Comparison of ENCODE assay signal across 8 cellular contexts in genomic region chr13:41352935-41353801, GRCh38. TPM values are rescaled to one million over a fixed set of nuclear protein-coding genes. Genes with fewer than 3 reads are reported as not detected.
DNase-seq lines count a peak whose midpoint lies in the region; ATAC-seq and TF ChIP-seq lines count a peak whose summit lies in the region.

No MANE protein-coding gene starts in this region.

- H2AFZ ChIP-seq in neural cell (ENCODE audit: low read depth, low read length), result no peak overlapping the region

- no peak overlapping the region for H3K4me3 ChIP-seq in BJ (ENCODE audit: low read depth, low read length)
- no peak overlapping the region for H3K4me3 ChIP-seq in neural cell (ENCODE audit: low read length)

- H3K9me3 Mint-ChIP-seq in activated CD8-positive, alpha-beta memory T cell treated with anti-CD3 and anti-CD28 coated beads, Interleukin-2, amount 10 ng/mL, durations not matched to agents 7 days and 5 days (ENCODE audit: low read depth), result no peaks in the 10 kb centered on the region

- H3K4me2 ChIP-seq in neural cell (ENCODE audit: low read length), result no peak overlapping the region

- no peaks in the 10 kb centered on the region for H3F3A ChIP-seq in neural cell (ENCODE audit: insufficient read depth, low read length, poor library complexity, severe bottlenecking)

- H4K20me1 ChIP-seq in neural cell (ENCODE audit: insufficient read depth), result no peaks in the 10 kb centered on the region

- no peaks in the 10 kb centered on the region for H3K9me2 ChIP-seq in neural cell (ENCODE audit: insufficient read depth, low read length)

- peaks cover 26% of the 10 kb centered on the region for H3K36me3 Mint-ChIP-seq in activated CD8-positive, alpha-beta memory T cell treated with anti-CD3 and anti-CD28 coated beads, Interleukin-2, amount 10 ng/mL, durations not matched to agents 7 days and 5 days

- TF ChIP-seq CTCF in BJ (IDR thresholded peaks at IDR 0.05; ENCODE audit: insufficient read depth, low read depth, low read length) (peak; percentile 77), neural cell (IDR thresholded peaks at IDR 0.05; ENCODE audit: poor library complexity, severe bottlenecking) (peak; percentile 81)

- peaks cover 31% of the 10 kb centered on the region for H3K4me1 Mint-ChIP-seq in activated CD8-positive, alpha-beta memory T cell treated with anti-CD3 and anti-CD28 coated beads, Interleukin-2, amount 10 ng/mL, durations not matched to agents 7 days and 5 days

- DNase-seq in BJ (ENCODE audit: low read depth) (peak; percentile 16), NCI-H526 (lab: John Stamatoyannopoulos, UW) (peak; percentile 2 to 42), erythroblast (lab: John Stamatoyannopoulos, UW) (peak; percentile 61 to 76), NCI-H446 treated with DMSO at 0.1 percent for 48 hours (lab: John Stamatoyannopoulos, UW) (no peak), NCI-H1436 treated with DMSO at 0.1 percent for 48 hours (lab: John Stamatoyannopoulos, UW) (no peak)
- peak; percentile 68 for DNase-seq in activated CD8-positive, alpha-beta memory T cell treated with anti-CD3 and anti-CD28 coated beads, Interleukin-2, amount 10 ng/mL, durations not matched to agents 7 days and 5 days

- no peak for TF ChIP-seq POLR2A in erythroblast (IDR thresholded peaks at IDR 0.05; ENCODE audit: low read length)

- no peaks in the 10 kb centered on the region for H3K9me3 ChIP-seq in neural cell (ENCODE audit: low read length)

- peak overlapping the region; percentile 80 for H3K27ac Mint-ChIP-seq in activated CD8-positive, alpha-beta memory T cell treated with anti-CD3 and anti-CD28 coated beads, Interleukin-2, amount 10 ng/mL, durations not matched to agents 7 days and 5 days

- H3K36me3 ChIP-seq in BJ (ENCODE audit: control insufficient read depth, insufficient read depth, low read length) (0 out of 2 replicates have a peak, but pooled peaks cover 1% of the 10 kb centered on the region), neural cell (ENCODE audit: insufficient read depth, low read length) (no peaks in the 10 kb centered on the region)

- TF ChIP-seq EP300 in neural cell (conservative IDR thresholded peaks at IDR 0.05; ENCODE audit: poor library complexity, severe bottlenecking), result no peak

- TF ChIP-seq RAD21 in neural cell (conservative IDR thresholded peaks at IDR 0.05), result peak; percentile 73

- no peak overlapping the region for H3K9ac ChIP-seq in neural cell (ENCODE audit: low read length)

- CTCF ChIA-PET in BJ (lab: Yijun Ruan, JAX), result interaction anchor here (0.8 to 1.6 kb wide), 6 partner anchors 11 to 305 kb away, joined by 3 to 8 read pairs (median 4); no protein-coding TSS in a partner anchor
- CTCF ChIA-PET in activated CD8-positive, alpha-beta memory T cell treated with anti-CD3 and anti-CD28 coated beads, Interleukin-2, amount 10 ng/mL, durations not matched to agents 7 days and 5 days (lab: Charles Lee), result interaction anchor here (1.0 to 1.3 kb wide), 3 partner anchors 9 to 300 kb away, joined by 3 to 7 read pairs (median 3); no protein-coding TSS in a partner anchor

- H3K27me3 Mint-ChIP-seq in activated CD8-positive, alpha-beta memory T cell treated with anti-CD3 and anti-CD28 coated beads, Interleukin-2, amount 10 ng/mL, durations not matched to agents 7 days and 5 days, result no peaks in the 10 kb centered on the region

- no peak overlapping the region for H3K4me3 Mint-ChIP-seq in activated CD8-positive, alpha-beta memory T cell treated with anti-CD3 and anti-CD28 coated beads, Interleukin-2, amount 10 ng/mL, durations not matched to agents 7 days and 5 days

- no peaks in the 10 kb centered on the region for H3K27me3 ChIP-seq in BJ (ENCODE audit: control insufficient read depth, insufficient read depth, low read length)
- H3K27me3 ChIP-seq in neural cell (ENCODE audit: insufficient read depth, low read depth, low read length), result no peaks in the 10 kb centered on the region

- H3K27ac ChIP-seq in neural cell (ENCODE audit: low read length), result no peak overlapping the region

- POLR2A ChIA-PET in BJ (lab: Charles Lee), result no interaction called here

- ATAC-seq in GM19351 (IDR thresholded peaks at IDR 0.05; ENCODE audit: unreplicated experiment), result peak; percentile 51
- peak; percentile 76 for ATAC-seq in activated CD8-positive, alpha-beta memory T cell treated with anti-CD3 and anti-CD28 coated beads, Interleukin-2, amount 10 ng/mL, durations not matched to agents 7 days and 5 days

- no peaks in the 10 kb centered on the region for H3K79me2 ChIP-seq in neural cell (replicated peaks; ENCODE audit: insufficient read depth, low read length)

TF ChIP-seq in neural cell, 6 proteins besides CTCF, POLR2A, EP300 and RAD21:
- TF ChIP-seq SMC3 (conservative IDR thresholded peaks at IDR 0.05; ENCODE audit: poor library complexity), result peak; percentile 78
- TF ChIP-seq MXI1 (conservative IDR thresholded peaks at IDR 0.05; ENCODE audit: poor library complexity, severe bottlenecking), result no peak

RNA-seq across cellular contexts. Expression of gene NAA16, which starts 42.1 kb away (rescaled TPM):
- polyA plus RNA-seq in BJ (2011; rRNA removed), result 4.8 and 9.1 TPM in 2 replicates
- polyA minus RNA-seq in BJ (2011; rRNA and poly(A)+ RNA removed), result 4.0 and 5.2 TPM in 2 replicates
- 10 to 100 TPM; 27.8 to 27.9 TPM for total RNA-seq in activated CD8-positive, alpha-beta memory T cell treated with anti-CD3 and anti-CD28 coated beads, Interleukin-2, amount 10 ng/mL, durations not matched to agents 7 days and 5 days
- 49.7 and 57.0 TPM in 2 replicates for polyA plus RNA-seq in neural cell
- polyA minus RNA-seq in neural cell, result 54.8 and 57.1 TPM in 2 replicates

Comparison
In these comparisons a context has a peak if more than half of its experiments do, and no peak if none do; other contexts are left out.
1. DNase-seq: peak in BJ (single experiment), NCI-H526 (2 of 2), activated CD8-positive, alpha-beta memory T cell treated with anti-CD3 and anti-CD28 coated beads, Interleukin-2, amount 10 ng/mL, durations not matched to agents 7 days and 5 days (single experiment) and erythroblast (2 of 2); none in NCI-H446 treated with DMSO at 0.1 percent for 48 hours (single experiment) and NCI-H1436 treated with DMSO at 0.1 percent for 48 hours (single experiment).